Comparison of ENCODE assay signal across 19 cellular contexts in genomic region chr7:154968336-154969001, GRCh38. TPM values are rescaled to one million over a fixed set of nuclear protein-coding genes. Genes with fewer than 3 reads are reported as not detected.
DNase-seq lines count a peak whose midpoint lies in the region; ATAC-seq, FAIRE-seq and TF ChIP-seq lines count a peak whose summit lies in the region.
"Had no signal": no experiment of that assay in that cellular context is flagged by ENCODE, and none has a peak within 500 bp of the region (broad histone marks: within the 10 kb centered on the region; RNA-seq: fewer than 3 reads in every experiment).

No MANE protein-coding gene starts in this region.

- H3K9me3 ChIP-seq in IMR-90 (ENCODE audit: control insufficient read depth, insufficient read depth, low read length) = no peaks in the 10 kb centered on the region
- H3K9me3 ChIP-seq in K562 (replicated peaks; ENCODE audit: control insufficient read depth, insufficient read depth, low read depth, low read length) = no peaks in the 10 kb centered on the region
- no peaks in the 10 kb centered on the region for H3K9me3 ChIP-seq in suprapubic skin
- H3K9me3 ChIP-seq: SJCRH30 had no signal

- H2AFZ ChIP-seq in IMR-90 (replicated peaks; ENCODE audit: low read length, poor library complexity) (no peak overlapping the region), K562 (ENCODE audit: low read depth, low read length) (no peak overlapping the region)

- H3K79me1 ChIP-seq in IMR-90 (ENCODE audit: low read depth in 1 of 2, low read length in 2 of 2) (peaks cover 0 to 2% of the 10 kb centered on the region in 2 experiments; a peak in 2 of 4 replicates), mesendoderm (ENCODE audit: low read length) (peaks cover 10% of the 10 kb centered on the region)

- H3K4me2 ChIP-seq in IMR-90 (ENCODE audit: low read depth, low read length) (no peak overlapping the region), K562 (ENCODE audit: insufficient read depth, low read length) (no peak overlapping the region), mesendoderm (ENCODE audit: low read length) (no peak overlapping the region)
- H3K4me2 ChIP-seq: KMS-11 had no signal

- no peaks in the 10 kb centered on the region for H3K27me3 ChIP-seq in IMR-90 (ENCODE audit: control insufficient read depth, insufficient read depth, low read length)
- H3K27me3 ChIP-seq in K562 (ENCODE audit: control insufficient read depth in 2 of 2, insufficient read depth in 2 of 2, low read length in 2 of 2) = no peaks in the 10 kb centered on the region
- no peaks in the 10 kb centered on the region for H3K27me3 ChIP-seq in suprapubic skin
- H3K27me3 ChIP-seq in mesendoderm (ENCODE audit: insufficient read depth, low read length, poor library complexity) = no peaks in the 10 kb centered on the region
- H3K27me3 ChIP-seq: SJCRH30 had no signal

- H3K23ac ChIP-seq in IMR-90 (ENCODE audit: low read depth, low read length) = no peak overlapping the region
- no peak overlapping the region for H3K23ac ChIP-seq in mesendoderm (ENCODE audit: low read length)

- H2AK9ac ChIP-seq in IMR-90 (replicated peaks; ENCODE audit: low read depth, low read length, poor library complexity) = no peak overlapping the region

- H2AK5ac ChIP-seq in IMR-90 (ENCODE audit: low read depth, low read length) (no peak overlapping the region), mesendoderm (ENCODE audit: low read length) (no peak overlapping the region)

- intact Hi-C loops in IMR-90 (cut with micrococcal nuclease) = no loop called here
- intact Hi-C loops in K562 (cut with micrococcal nuclease) = no loop called here
- intact Hi-C loops in head of caudate nucleus (cut with DNase I) = no loop called here

- WGBS in IMR-90 (ENCODE audit: extremely low coverage in 2 of 2, insufficient read length in 1 of 2), 2 experiments = 83% methylated on average over 5 of the region's 11 CpGs; no CpG with 5 or more reads in 1 of the 2 experiments
- 91% methylated on average over 11 of the region's 11 CpGs for WGBS in K562 (ENCODE audit: insufficient coverage, low coverage, missing lambda C conversion rate)
- 88% methylated on average over 5 of the region's 11 CpGs for WGBS in suprapubic skin
- no CpG with 5 or more reads among the region's 11 CpGs for WGBS in mesendoderm (ENCODE audit: extremely low coverage, insufficient coverage, low lambda C conversion rate)

- H3K79me2 ChIP-seq in K562 (ENCODE audit: control insufficient read depth, insufficient read depth, low read length) = peaks cover 10% of the 10 kb centered on the region; the same call in 1 of the 3 replicates
- H3K79me2 ChIP-seq in mesendoderm (ENCODE audit: control insufficient read depth, insufficient read depth, low read length) = peaks cover 3% of the 10 kb centered on the region

- in situ Hi-C loops in IMR-90 (cut with MboI; ENCODE audit: low sequenced_read_pairs) (no loop called here), K562 (cut with MboI) (no loop called here)

- dilution Hi-C loops in IMR-90 (cut with HindIII; ENCODE audit: low sequenced_read_pairs, unreplicated experiment) = no loop called here

- no peak overlapping the region for H2BK20ac ChIP-seq in IMR-90 (ENCODE audit: low read depth, low read length)

- H4K5ac ChIP-seq in IMR-90 (ENCODE audit: low read depth, low read length) = no peak overlapping the region
- H4K5ac ChIP-seq in mesendoderm (ENCODE audit: low read length) = no peak overlapping the region

- H3K9ac ChIP-seq in IMR-90 (ENCODE audit: low read depth, low read length) (no peak overlapping the region), K562 (ENCODE audit: insufficient read depth in 1 of 2, low read depth in 2 of 2, low read length in 2 of 2) (peak overlapping the region in 1 of 2 experiments; percentile 32; a peak in 1 of 4 replicates), mesendoderm (ENCODE audit: low read length) (no peak overlapping the region)
- H3K9ac ChIP-seq: KMS-11 had no signal

- H3K4me3 ChIP-seq in IMR-90 (ENCODE audit: insufficient read depth, low read depth, low read length) (no peak overlapping the region), K562 (no peak overlapping the region), suprapubic skin (no peak overlapping the region), mesendoderm (ENCODE audit: low read length) (no peak overlapping the region)
- H3K4me3 ChIP-seq: SJCRH30 had no signal

- H2BK5ac ChIP-seq in IMR-90 (ENCODE audit: low read depth, low read length, poor library complexity, severe bottlenecking) (no peak overlapping the region), mesendoderm (ENCODE audit: low read length) (no peak overlapping the region)

- H3K4me1 ChIP-seq in IMR-90 (ENCODE audit: control insufficient read depth, insufficient read depth, low read length) (peaks cover 3% of the 10 kb centered on the region; the same call in 1 of the 2 replicates), K562 (replicated peaks in 1 of 2; ENCODE audit: control insufficient read depth in 2 of 2, insufficient read depth in 2 of 2, low read length in 2 of 2) (peaks cover 0 to 5% of the 10 kb centered on the region in 2 experiments; a peak in 1 of 5 replicates), suprapubic skin (no peaks in the 10 kb centered on the region), mesendoderm (ENCODE audit: control insufficient read depth, low read depth, low read length) (no peaks in the 10 kb centered on the region)

- TF ChIP-seq POLR2A in IMR-90 (IDR thresholded peaks at IDR 0.05; ENCODE audit: low read depth, low read length) = no peak
- no peak for TF ChIP-seq POLR2A in K562 (conservative IDR thresholded peaks at IDR 0.05)
- no peak for TF ChIP-seq POLR2A in suprapubic skin (IDR thresholded peaks at IDR 0.05)

- H3K36me3 ChIP-seq in IMR-90 (ENCODE audit: control insufficient read depth, insufficient read depth, low read length) = peaks cover 37% of the 10 kb centered on the region
- peaks cover 91% of the 10 kb centered on the region for H3K36me3 ChIP-seq in K562 (ENCODE audit: control insufficient read depth, insufficient read depth, low read length)
- H3K36me3 ChIP-seq in suprapubic skin = peaks cover 75% of the 10 kb centered on the region
- peaks cover 22% of the 10 kb centered on the region for H3K36me3 ChIP-seq in mesendoderm (ENCODE audit: control insufficient read depth, insufficient read depth, low read length)

- H3K56ac ChIP-seq in IMR-90 (ENCODE audit: extremely low read depth, insufficient read depth, low read length) (no peak overlapping the region), mesendoderm (ENCODE audit: low read length) (no peak overlapping the region)

- H3K4ac ChIP-seq in IMR-90 (ENCODE audit: low read depth, low read length) (no peak overlapping the region), mesendoderm (ENCODE audit: low read depth, low read length) (no peak overlapping the region)

- ATAC-seq in IMR-90 (ENCODE audit: low read depth) (no peak), K562 (no peak), GM19452 (IDR thresholded peaks at IDR 0.05; ENCODE audit: unreplicated experiment) (no peak)

- BruUV-seq in IMR-90 (replicated peaks; lab: Mats Ljungman, UMichigan) (no TSS peak), K562 (replicated peaks; lab: Mats Ljungman, UMichigan) (no TSS peak)

- no peak for TF ChIP-seq EP300 in K562 (IDR thresholded peaks at IDR 0.05; ENCODE audit: low read length)
- TF ChIP-seq EP300 in suprapubic skin (IDR thresholded peaks at IDR 0.05) = no peak

- H2BK15ac ChIP-seq in IMR-90 (ENCODE audit: low read depth, low read length) (no peak overlapping the region), mesendoderm (replicated peaks; ENCODE audit: low read depth) (no peak overlapping the region)

- TF ChIP-seq CTCF in IMR-90 (conservative IDR thresholded peaks at IDR 0.05; ENCODE audit: low read depth, low read length) = no peak
- TF ChIP-seq CTCF in K562 (IDR thresholded peaks at IDR 0.05 in 2 of 3, conservative IDR thresholded peaks at IDR 0.05 in 1 of 3; ENCODE audit: insufficient read depth in 2 of 3, low read depth in 1 of 3, low read length in 3 of 3) = no peak
- TF ChIP-seq CTCF in suprapubic skin (IDR thresholded peaks at IDR 0.05) = no peak

- no peak for FAIRE-seq in K562 (lab: Jason Lieb, UNC)
- FAIRE-seq: G401.6 had no signal

- POLR2A ChIA-PET in IMR-90 (lab: Charles Lee; ENCODE audit: unreplicated experiment) = no interaction called here
- POLR2A ChIA-PET in K562 (lab: Yijun Ruan, JAX) = interaction anchor here (0.7 to 2.1 kb wide), 4 partner anchors 8 to 18 kb away, joined by 3 to 8 read pairs (median 4); no protein-coding TSS in a partner anchor

- CTCF ChIA-PET in IMR-90 (lab: Yijun Ruan, JAX) = no interaction called here
- CTCF ChIA-PET in K562 (lab: Yijun Ruan, JAX; ENCODE audit: low intra/inter-chr PET ratio) = no interaction called here

- no peak overlapping the region for H3K14ac ChIP-seq in IMR-90 (replicated peaks; ENCODE audit: low read depth, low read length)

- no peak overlapping the region for H4K91ac ChIP-seq in IMR-90 (ENCODE audit: insufficient read depth, low read depth, low read length)

- H4K8ac ChIP-seq in IMR-90 (ENCODE audit: low read depth in 2 of 2, low read length in 2 of 2) (no peak overlapping the region), mesendoderm (ENCODE audit: low read depth, low read length) (no peak overlapping the region)

- H3K18ac ChIP-seq in IMR-90 (ENCODE audit: low read depth, low read length) (no peak overlapping the region), mesendoderm (ENCODE audit: low read length) (no peak overlapping the region)

- TF ChIP-seq RAD21 in IMR-90 (IDR thresholded peaks at IDR 0.05; ENCODE audit: low read length) (no peak), K562 (CRISPR knock-in tag; conservative IDR thresholded peaks at IDR 0.05 in 1 of 2, IDR thresholded peaks at IDR 0.05 in 1 of 2) (no peak)

- peak; percentile 32 for DNase-seq in DMS79 (lab: John Stamatoyannopoulos, UW)
- DNase-seq in IMR-90 = peak; percentile 1
- no peak for DNase-seq in K562 (ENCODE audit: extremely low read depth in 1 of 4, low spot score in 3 of 4)
- peak; percentile 32 to 90 (median 66) for DNase-seq in head of caudate nucleus
- no peak for DNase-seq in suprapubic skin (ENCODE audit: low spot score in 2 of 2)
- DNase-seq in mesendoderm = no peak
- DNase-seq: ACHN, AML-193, DND-41, GOT3, NCI-H1048, NCI-H1694, NCI-H748 treated with DMSO at 0.1 percent for 48 hours, OCI-M1, SJCRH30 had no signal

- H2BK120ac ChIP-seq in IMR-90 (ENCODE audit: low read depth, low read length) (no peak overlapping the region), mesendoderm (ENCODE audit: low read depth, low read length) (no peak overlapping the region)

- no peaks in the 10 kb centered on the region; the same call in 1 of the 2 replicates for H3K9me1 ChIP-seq in IMR-90 (ENCODE audit: insufficient read depth, low read length)
- H3K9me1 ChIP-seq in K562 (ENCODE audit: control insufficient read depth, insufficient read depth, low read length) = no peaks in the 10 kb centered on the region

- H4K20me1 ChIP-seq in IMR-90 (ENCODE audit: insufficient read depth, low read length) (no peaks in the 10 kb centered on the region), K562 (replicated peaks; ENCODE audit: control insufficient read depth, insufficient read depth, low read length) (peaks cover 6% of the 10 kb centered on the region; the same call in 1 of the 2 replicates)

- H3K27ac ChIP-seq in IMR-90 (ENCODE audit: insufficient read depth, low read length) (no peak overlapping the region), K562 (ENCODE audit: extremely low read depth, low read depth, low read length) (no peak overlapping the region), suprapubic skin (no peak overlapping the region), mesendoderm (ENCODE audit: low read depth, low read length) (no peak overlapping the region)
- H3K27ac ChIP-seq: KMS-11, RWPE1, SJCRH30 had no signal

RNA-seq across cellular contexts. Expression of gene PAXIP1, which starts 34.5 kb away (rescaled TPM):
- total RNA-seq in IMR-90 (2012; rRNA removed) (7.3 and 7.5 TPM in 2 replicates), K562 (2014; rRNA removed) (25.4 and 26.9 TPM in 2 replicates), K562 (2014; rRNA removed; fragmentation: Illumina TruSeq; extraction: Trizol) (25.9 and 26.1 TPM in 2 replicates), K562 (2015; rRNA removed; fragmentation: Illumina TruSeq; extraction: Trizol) (29.2 and 30.2 TPM in 2 replicates), K562 (2021) (28.2 and 28.4 TPM in 2 replicates), suprapubic skin (10 to 100 TPM; 13.5 to 29.6 (median 19.4) TPM)
- polyA plus RNA-seq in IMR-90 (2012; rRNA removed) (8.7 and 9.4 TPM in 2 replicates), K562 (2011; rRNA removed) (19.0 and 29.1 TPM in 2 replicates), K562 (2014; fragmentation: Illumina TruSeq; extraction: Trizol) (30.1 and 36.1 TPM in 2 replicates), K562 (2014; fragmentation: Nextera tagmentation; extraction: Ambion mirVana) (10 to 100 TPM in 1 of 2 experiments, 1 to 10 TPM in 1; 9.7 to 17.5 TPM), K562 (2014; rRNA removed) (35.3 and 37.9 TPM in 2 replicates)
- 5.3 and 5.4 TPM in 2 replicates for polyA plus RNA-seq in IMR-90 (2012; cell fraction: cytosol; rRNA removed)
- 22.4 and 24.0 TPM in 2 replicates for polyA plus RNA-seq in IMR-90 (2012; cell fraction: nucleus; rRNA removed; ENCODE audit: low replicate concordance)
- 30.7 and 81.3 TPM in 2 replicates for total RNA-seq in K562 (2011; cell fraction: chromatin; rRNA removed; ENCODE audit: low replicate concordance)
- total RNA-seq in K562 (2011; cell fraction: nucleolus; rRNA removed) = 17.8 and 20.4 TPM in 2 replicates
- 36.7 and 53.3 TPM in 2 replicates for total RNA-seq in K562 (2011; cell fraction: nucleoplasm; rRNA removed)
- polyA plus RNA-seq in K562 (2011; cell fraction: cytosol; rRNA removed) = 16.4 and 39.5 TPM in 2 replicates
- 29.6 and 42.3 TPM in 2 replicates for polyA plus RNA-seq in K562 (2011; cell fraction: nucleus; rRNA removed)
- polyA plus RNA-seq in K562 (2012) = 17.0 and 20.7 TPM in 2 replicates
- 15.4 and 19.7 TPM in 2 replicates for polyA minus RNA-seq in K562 (2011; rRNA and poly(A)+ RNA removed)
- polyA minus RNA-seq in K562 (2011; cell fraction: cytosol; rRNA and poly(A)+ RNA removed) = 8.6 and 8.7 TPM in 2 replicates
- 21.9 and 22.2 TPM in 2 replicates for polyA minus RNA-seq in K562 (2011; cell fraction: nucleus; rRNA and poly(A)+ RNA removed)
- polyA plus RNA-seq in mesendoderm (2013, experiment 1 of 2) = 28.1 TPM
- polyA plus RNA-seq in mesendoderm (2013, experiment 2 of 2) = 28.6 TPM

Comparison
In these comparisons a context has a peak if more than half of its experiments do, and no peak if none do; other contexts are left out.
1. DNase-seq: peak in DMS79 (single experiment), IMR-90 (single experiment) and head of caudate nucleus (42 of 42); none in K562 (0 of 4), suprapubic skin (0 of 2) and mesendoderm (single experiment).